Comparison of ENCODE assay signal across 26 cellular contexts in the genomic region with DNA sequence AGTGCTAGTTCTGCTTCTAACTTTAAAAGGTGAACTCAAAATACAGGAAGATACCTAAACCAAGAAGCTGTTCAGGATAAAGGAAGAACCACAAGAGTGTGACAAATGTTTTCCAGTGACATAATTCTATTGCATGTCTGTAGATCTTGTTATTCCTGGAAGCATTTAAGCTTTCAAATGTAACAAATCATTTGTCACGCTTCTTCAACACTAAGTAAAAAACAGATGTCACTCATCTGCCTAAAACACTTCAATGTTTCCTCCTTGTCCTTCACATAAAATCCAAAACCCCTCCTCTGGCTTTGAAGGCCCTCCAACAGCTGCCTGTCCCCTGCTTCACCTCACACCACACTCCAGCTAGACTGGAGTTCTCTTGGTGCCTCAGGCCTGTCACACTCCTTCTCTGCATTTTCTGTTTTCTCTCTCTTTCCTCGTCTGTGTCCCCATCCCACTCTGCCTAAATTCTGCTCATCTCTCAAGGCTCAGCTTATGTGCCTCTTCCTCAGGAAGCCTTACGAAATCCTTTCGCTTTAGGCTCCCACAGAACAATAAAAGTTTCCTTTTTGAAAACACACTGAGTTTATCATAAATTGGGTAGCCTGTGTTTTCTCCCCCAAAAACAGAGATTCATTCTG. TPM values are rescaled to one million over a fixed set of nuclear protein-coding genes. Genes with fewer than 3 reads are reported as not detected.
DNase-seq lines count a peak whose midpoint lies in the region; ATAC-seq and TF ChIP-seq lines count a peak whose summit lies in the region.
"Had no signal": no experiment of that assay in that cellular context is flagged by ENCODE, and none has a peak within 500 bp of the region (broad histone marks: within the 10 kb centered on the region; RNA-seq: fewer than 3 reads in every experiment).

No MANE protein-coding gene starts in this region.

- DNase-seq in SKM-1 treated with dmso at 0.1 percent for 144 hours (lab: John Stamatoyannopoulos, UW; ENCODE audit: unreplicated experiment) (peak; percentile 42), SKM-1 (lab: John Stamatoyannopoulos, UW; ENCODE audit: unreplicated experiment) (no peak), AG08395 (ENCODE audit: low spot score) (peak; percentile 25), endothelial cell (ENCODE audit: low spot score) (no peak), omental fat pad (ENCODE audit: low spot score) (no peak), medulla oblongata (ENCODE audit: extremely low spot score) (no peak)
- DNase-seq: activated CD4-positive, alpha-beta T cell treated with anti-CD3 and anti-CD28 coated beads, Interleukin-2, amount 10 ng/mL, durations not matched to agents 7 days and 5 days; amniotic stem cell; colonic mucosa; DMS79 treated with DMSO at 0.1 percent for 48 hours; Karpas-422; kidney; lower lobe of right lung; NCI-H1105; NCI-H2029 treated with DMSO at 0.1 percent for 48 hours; nucleus accumbens; PC-9; stimulated activated CD4-positive, alpha-beta T cell treated with anti-CD3 and anti-CD28 coated beads, Interleukin-4, amount 100 ng/mL, for 24 hours; stomach had no signal

- peaks cover 4% of the 10 kb centered on the region for H3K36me3 Mint-ChIP-seq in T-helper 1 cell treated with Interleukin-12 subunit alpha and Interleukin-12 subunit beta and Interleukin-4 antibody, amounts not matched to agents 30 μg/mL and 1 μg/mL, for 36 hours (ENCODE audit: low read depth)
- peaks cover 4% of the 10 kb centered on the region for H3K36me3 Mint-ChIP-seq in endothelial cell (ENCODE audit: low read depth, unreplicated experiment)

- peaks cover 38% of the 10 kb centered on the region for H3K4me1 Mint-ChIP-seq in T-helper 1 cell treated with Interleukin-12 subunit alpha and Interleukin-12 subunit beta and Interleukin-4 antibody, amounts not matched to agents 30 μg/mL and 1 μg/mL, for 36 hours (ENCODE audit: low read depth)
- peaks cover 52% of the 10 kb centered on the region for H3K4me1 Mint-ChIP-seq in endothelial cell (ENCODE audit: unreplicated experiment)
- H3K4me1 Mint-ChIP-seq: B cell had no signal

- no peak for ATAC-seq in omental fat pad (ENCODE audit: low FRiP score)
- ATAC-seq in GM21390 (IDR thresholded peaks at IDR 0.05; ENCODE audit: unreplicated experiment) = no peak
- ATAC-seq: lower lobe of right lung had no signal

- H3K27ac Mint-ChIP-seq in T-helper 1 cell treated with Interleukin-12 subunit alpha and Interleukin-12 subunit beta and Interleukin-4 antibody, amounts not matched to agents 30 μg/mL and 1 μg/mL, for 36 hours = peak overlapping the region; percentile 77
- H3K27ac Mint-ChIP-seq in endothelial cell (ENCODE audit: unreplicated experiment) = peak overlapping the region; percentile 89
- H3K27ac Mint-ChIP-seq: activated CD4-positive, alpha-beta T cell treated with anti-CD3 and anti-CD28 coated beads, Interleukin-2, amount 10 ng/mL, durations not matched to agents 7 days and 5 days; B cell had no signal

- no peaks in the 10 kb centered on the region for H3K9me3 Mint-ChIP-seq in T-helper 1 cell treated with Interleukin-12 subunit alpha and Interleukin-12 subunit beta and Interleukin-4 antibody, amounts not matched to agents 30 μg/mL and 1 μg/mL, for 36 hours
- H3K9me3 Mint-ChIP-seq in endothelial cell (ENCODE audit: unreplicated experiment) = no peaks in the 10 kb centered on the region
- H3K9me3 Mint-ChIP-seq: activated CD4-positive, alpha-beta T cell treated with anti-CD3 and anti-CD28 coated beads, Interleukin-2, amount 10 ng/mL, durations not matched to agents 7 days and 5 days had no signal

- no peaks in the 10 kb centered on the region for H3K27me3 Mint-ChIP-seq in T-helper 1 cell treated with Interleukin-12 subunit alpha and Interleukin-12 subunit beta and Interleukin-4 antibody, amounts not matched to agents 30 μg/mL and 1 μg/mL, for 36 hours (ENCODE audit: low read depth)
- H3K27me3 Mint-ChIP-seq in endothelial cell (ENCODE audit: unreplicated experiment) = peaks cover 4% of the 10 kb centered on the region

- peak overlapping the region; percentile 14 for H3K4me3 Mint-ChIP-seq in T-helper 1 cell treated with Interleukin-12 subunit alpha and Interleukin-12 subunit beta and Interleukin-4 antibody, amounts not matched to agents 30 μg/mL and 1 μg/mL, for 36 hours
- H3K4me3 Mint-ChIP-seq in endothelial cell (ENCODE audit: unreplicated experiment) = peak overlapping the region; percentile 54
- H3K4me3 Mint-ChIP-seq: activated CD4-positive, alpha-beta T cell treated with anti-CD3 and anti-CD28 coated beads, Interleukin-2, amount 10 ng/mL, durations not matched to agents 7 days and 5 days; B cell had no signal

- TF ChIP-seq CTCF in endothelial cell (IDR thresholded peaks at IDR 0.05; ENCODE audit: unreplicated experiment) (no peak), omental fat pad (IDR thresholded peaks at IDR 0.05) (no peak)

RNA-seq across cellular contexts. Expression of a gene that starts 6.4 kb away (rescaled TPM):
- total RNA-seq in endothelial cell (ENCODE audit: unreplicated experiment) = 0.23 TPM
- total RNA-seq in omental fat pad = 1 to 10 TPM in 1 of 4 donors, under 1 TPM in 1, not detected in 2; 0.56 to 2.7 TPM
- total RNA-seq: A172; activated CD4-positive, alpha-beta T cell treated with anti-CD3 and anti-CD28 coated beads, Interleukin-2, amount 10 ng/mL, durations not matched to agents 7 days and 5 days; B cell; bronchial epithelial cell; PC-9 had no signal

RNA-seq across cellular contexts. Expression of a gene that starts 8.8 kb away (rescaled TPM):
- 0.74 TPM for total RNA-seq in endothelial cell (ENCODE audit: unreplicated experiment)
- total RNA-seq in omental fat pad = under 1 TPM in 2 of 4 donors, not detected in 2; 0.28 to 0.47 TPM
- total RNA-seq: A172; activated CD4-positive, alpha-beta T cell treated with anti-CD3 and anti-CD28 coated beads, Interleukin-2, amount 10 ng/mL, durations not matched to agents 7 days and 5 days; B cell; bronchial epithelial cell; glomerular endothelial cell; PC-9; stomach had no signal

RNA-seq across cellular contexts. Expression of a gene that starts 36.4 kb away (rescaled TPM):
- total RNA-seq in endothelial cell (ENCODE audit: unreplicated experiment) = not detected
- not detected for total RNA-seq in omental fat pad
- total RNA-seq: A172; activated CD4-positive, alpha-beta T cell treated with anti-CD3 and anti-CD28 coated beads, Interleukin-2, amount 10 ng/mL, durations not matched to agents 7 days and 5 days; B cell; bronchial epithelial cell; colonic mucosa; glomerular endothelial cell; kidney; lower lobe of right lung; PC-9; stomach; tibial nerve had no signal

RNA-seq across cellular contexts. Expression of a gene that starts 58.8 kb away (rescaled TPM):
- 54.0 TPM for total RNA-seq in endothelial cell (ENCODE audit: unreplicated experiment)
- total RNA-seq in omental fat pad = 1 to 10 TPM; 3.2 to 4.8 (median 4.3) TPM
- total RNA-seq: bronchial epithelial cell had no signal

Comparison
In these comparisons a context has a peak if more than half of its experiments do, and no peak if none do; other contexts are left out.
1. DNase-seq: peak in SKM-1 treated with dmso at 0.1 percent for 144 hours (single experiment) and AG08395 (single experiment); none in SKM-1 (single experiment), endothelial cell (single experiment), omental fat pad (single experiment) and medulla oblongata (single experiment).